In the genomic region with DNA sequence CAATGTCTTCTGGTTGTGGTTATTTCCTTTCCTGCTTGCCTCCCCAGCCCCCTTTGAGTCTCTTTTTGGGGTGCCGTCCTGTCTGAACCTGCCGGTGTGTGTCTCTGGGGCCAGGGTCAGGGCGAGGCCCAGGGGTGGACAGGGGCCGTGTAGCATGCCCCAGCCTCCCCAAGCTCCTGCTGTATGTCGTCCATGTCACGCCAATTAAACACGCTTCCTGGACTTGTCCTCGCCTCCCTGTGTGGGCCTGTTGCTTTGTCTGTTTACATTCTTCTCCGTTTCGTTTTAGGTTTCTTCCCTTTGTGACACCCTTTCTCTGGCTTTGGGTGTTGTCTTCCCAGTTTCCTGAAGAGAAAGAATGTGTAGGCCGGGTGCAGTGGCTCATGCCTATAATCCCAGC, we compare ENCODE assay signal across 24 cellular contexts. TPM values are rescaled to one million over a fixed set of nuclear protein-coding genes. Genes with fewer than 3 reads are reported as not detected.
A peak's percentile ranks its signal among the peaks of the same experiment; 100 is the strongest.
DNase-seq lines count a peak whose midpoint lies in the region; FAIRE-seq and TF ChIP-seq lines count a peak whose summit lies in the region.
"Had no signal": no experiment of that assay in that cellular context is flagged by ENCODE, and none has a peak within 500 bp of the region (broad histone marks: within the 10 kb centered on the region; RNA-seq: fewer than 3 reads in every experiment).

No MANE protein-coding gene starts in this region.

- no peaks in the 10 kb centered on the region for H3K36me3 ChIP-seq in Peyer's patch
- peaks cover 25 to 42% of the 10 kb centered on the region in 2 experiments for H3K36me3 ChIP-seq in mesenchymal stem cell (ENCODE audit: control insufficient read depth in 1 of 2, insufficient read depth in 2 of 2, low read depth in 1 of 2, low read length in 2 of 2)

- no peak overlapping the region for H2BK15ac ChIP-seq in mesenchymal stem cell (ENCODE audit: low read depth, poor library complexity, severe bottlenecking)

- TF ChIP-seq CTCF in Peyer's patch (IDR thresholded peaks at IDR 0.05) (no peak), epithelial cell of esophagus (IDR thresholded peaks at IDR 0.05; ENCODE audit: insufficient read depth, low read depth, low read length, missing control alignments) (no peak), type B pancreatic cell (conservative IDR thresholded peaks at IDR 0.05) (no peak)

- peak overlapping the region; percentile 27 for H4K8ac ChIP-seq in mesenchymal stem cell (ENCODE audit: low read length)

- H3K9me3 Mint-ChIP-seq in type B pancreatic cell: no peaks in the 10 kb centered on the region
- H3K9me3 Mint-ChIP-seq: stimulated activated naive CD8-positive, alpha-beta T cell treated with anti-CD3 and anti-CD28 coated beads, Interleukin-15, Interleukin-2, amounts not matched to agents 100 ng/mL and 50 ng/mL, for 24 hours had no signal

- H3K79me1 ChIP-seq in mesenchymal stem cell (replicated peaks; ENCODE audit: low read length, poor library complexity, severe bottlenecking): peaks cover 15% of the 10 kb centered on the region

- H3K9me3 ChIP-seq in Peyer's patch: no peaks in the 10 kb centered on the region
- H3K9me3 ChIP-seq in mesenchymal stem cell (ENCODE audit: control insufficient read depth, low read length): no peaks in the 10 kb centered on the region

- no peak overlapping the region for H3K9ac ChIP-seq in mesenchymal stem cell (ENCODE audit: low read length)

- DNase-seq in Peyer's patch (no peak), epithelial cell of esophagus (ENCODE audit: low read depth) (peak; percentile 86), mesenchymal stem cell (peak; percentile 64), type B pancreatic cell (ENCODE audit: extremely low spot score, unreplicated experiment) (no peak), NAMALWA (ENCODE audit: low spot score) (no peak), COLO829 (ENCODE audit: low spot score) (no peak), HTR-8/SVneo (ENCODE audit: insufficient read length, low spot score) (no peak), activated T-cell treated with anti-CD3 and anti-CD28 coated beads for 4 hours (no peak)
- DNase-seq: activated CD8-positive, alpha-beta memory T cell treated with anti-CD3 and anti-CD28 coated beads, Interleukin-2, amount 10 ng/mL, durations not matched to agents 7 days and 5 days; activated gamma-delta T cell; amygdala; central memory CD4-positive, alpha-beta T cell; effector CD8-positive, alpha-beta T cell; foreskin fibroblast; GDM1; Karpas-422; left colon; NCI-H2171 treated with DMSO at 0.1 percent for 48 hours; NCI-H774; stimulated activated CD4-positive, alpha-beta T cell treated with anti-CD3 and anti-CD28 coated beads, Interleukin-2, amount 100 ng/mL, for 24 hours; T1000 had no signal

- no peak overlapping the region for H2AK5ac ChIP-seq in mesenchymal stem cell (ENCODE audit: low read length, severe bottlenecking)

- peaks cover 3% of the 10 kb centered on the region for H3K36me3 Mint-ChIP-seq in type B pancreatic cell
- H3K36me3 Mint-ChIP-seq: activated CD8-positive, alpha-beta memory T cell treated with anti-CD3 and anti-CD28 coated beads, Interleukin-2, amount 10 ng/mL, durations not matched to agents 7 days and 5 days had no signal

- no peaks in the 10 kb centered on the region for H3K27me3 Mint-ChIP-seq in type B pancreatic cell
- H3K27me3 Mint-ChIP-seq: activated CD4-positive, alpha-beta T cell treated with anti-CD3 and anti-CD28 coated beads for 36 hours; activated CD8-positive, alpha-beta memory T cell treated with anti-CD3 and anti-CD28 coated beads, Interleukin-2, amount 10 ng/mL, durations not matched to agents 7 days and 5 days; stimulated activated naive CD8-positive, alpha-beta T cell treated with anti-CD3 and anti-CD28 coated beads, Interleukin-15, Interleukin-2, amounts not matched to agents 100 ng/mL and 50 ng/mL, for 24 hours had no signal

- H3K4me3 ChIP-seq in Peyer's patch (no peak overlapping the region), epithelial cell of esophagus (ENCODE audit: low read length) (no peak overlapping the region), mesenchymal stem cell (ENCODE audit: insufficient read depth in 1 of 2, low read depth in 1 of 2, low read length in 2 of 2) (no peak overlapping the region)

- H2BK12ac ChIP-seq in mesenchymal stem cell (ENCODE audit: low read length in 2 of 2): no peak overlapping the region

- H3K4me1 Mint-ChIP-seq in type B pancreatic cell (ENCODE audit: unreplicated experiment): peaks cover 16% of the 10 kb centered on the region

- no peak overlapping the region for H2BK120ac ChIP-seq in mesenchymal stem cell (ENCODE audit: low read depth, low read length)

- H2BK5ac ChIP-seq in mesenchymal stem cell (ENCODE audit: low read depth, low read length, poor library complexity, severe bottlenecking): no peak overlapping the region

- peak overlapping the region; percentile 62 for H3K27ac Mint-ChIP-seq in type B pancreatic cell
- H3K27ac Mint-ChIP-seq: activated CD4-positive, alpha-beta T cell treated with anti-CD3 and anti-CD28 coated beads for 36 hours; activated CD8-positive, alpha-beta memory T cell treated with anti-CD3 and anti-CD28 coated beads, Interleukin-2, amount 10 ng/mL, durations not matched to agents 7 days and 5 days; stimulated activated naive CD8-positive, alpha-beta T cell treated with anti-CD3 and anti-CD28 coated beads, Interleukin-15, Interleukin-2, amounts not matched to agents 100 ng/mL and 50 ng/mL, for 24 hours had no signal

- H4K91ac ChIP-seq in mesenchymal stem cell (ENCODE audit: low read length): peak overlapping the region; percentile 43

- H3K4me1 ChIP-seq in Peyer's patch (peaks cover 0 to 13% (median 0%) of the 10 kb centered on the region in 4 donors), mesenchymal stem cell (ENCODE audit: control insufficient read depth, insufficient read depth, low read depth, low read length) (peaks cover 39% of the 10 kb centered on the region)

- H3K18ac ChIP-seq in mesenchymal stem cell (ENCODE audit: low read depth in 1 of 2, low read length in 2 of 2): peak overlapping the region in 1 of 2 experiments; percentile 3

- no peak overlapping the region for H3K4me3 Mint-ChIP-seq in type B pancreatic cell
- H3K4me3 Mint-ChIP-seq: activated CD4-positive, alpha-beta T cell treated with anti-CD3 and anti-CD28 coated beads for 36 hours; activated CD8-positive, alpha-beta memory T cell treated with anti-CD3 and anti-CD28 coated beads, Interleukin-2, amount 10 ng/mL, durations not matched to agents 7 days and 5 days; stimulated activated naive CD8-positive, alpha-beta T cell treated with anti-CD3 and anti-CD28 coated beads, Interleukin-15, Interleukin-2, amounts not matched to agents 100 ng/mL and 50 ng/mL, for 24 hours had no signal

- H2AFZ ChIP-seq in mesenchymal stem cell (ENCODE audit: low read depth, low read length): no peak overlapping the region

- H3K14ac ChIP-seq in mesenchymal stem cell (ENCODE audit: low read length in 2 of 2): no peak overlapping the region

- no peak for TF ChIP-seq POLR2A in Peyer's patch (IDR thresholded peaks at IDR 0.05)

- no peak for FAIRE-seq in HTR-8/SVneo (lab: Jason Lieb, UNC)
- FAIRE-seq: D721Med had no signal

- 53% methylated on average over 11 of the region's 11 CpGs for WGBS in mesenchymal stem cell

- H3K23ac ChIP-seq in mesenchymal stem cell (ENCODE audit: low read length in 2 of 2): no peak overlapping the region

- H3K27me3 ChIP-seq in Peyer's patch (no peaks in the 10 kb centered on the region), mesenchymal stem cell (ENCODE audit: control insufficient read depth in 1 of 2, insufficient read depth in 1 of 2, low read length in 2 of 2) (no peaks in the 10 kb centered on the region)

- H3K4ac ChIP-seq in mesenchymal stem cell (ENCODE audit: low read depth in 1 of 2, low read length in 2 of 2): no peak overlapping the region

- H3K27ac ChIP-seq in Peyer's patch: peak overlapping the region in 3 of 4 donors; percentile 35 to 54 (median 38)
- H3K27ac ChIP-seq in mesenchymal stem cell (ENCODE audit: low read length, poor library complexity, severe bottlenecking): no peak overlapping the region

- H3K4me2 ChIP-seq in mesenchymal stem cell (ENCODE audit: low read length, poor library complexity, severe bottlenecking): no peak overlapping the region

RNA-seq across cellular contexts. Expression of a gene that starts 28.5 kb away (rescaled TPM):
- total RNA-seq in Peyer's patch (10 to 100 TPM; 24.8 to 61.7 (median 36.1) TPM), type B pancreatic cell (ENCODE audit: low replicate concordance) (0.12 and 0.86 TPM in 2 replicates)
- polyA plus RNA-seq in mesenchymal stem cell (2013, experiment 1 of 2): 0.06 TPM
- polyA plus RNA-seq in mesenchymal stem cell (2013, experiment 2 of 2): 0.10 TPM
- total RNA-seq: activated CD8-positive, alpha-beta memory T cell treated with anti-CD3 and anti-CD28 coated beads, Interleukin-2, amount 10 ng/mL, durations not matched to agents 7 days and 5 days had no signal

Comparison
In these comparisons a context has a peak if more than half of its experiments do, and no peak if none do; other contexts are left out.
1. DNase-seq: peak in epithelial cell of esophagus (single experiment) and mesenchymal stem cell (single experiment); none in Peyer's patch (0 of 3), type B pancreatic cell (single experiment), NAMALWA (single experiment), COLO829 (single experiment), HTR-8/SVneo (single experiment) and activated T-cell treated with anti-CD3 and anti-CD28 coated beads for 4 hours (single experiment).
2. RNA of a gene that starts 28.5 kb away (total RNA-seq): 24.8 to 61.7 TPM in Peyer's patch; 0.12 to 0.86 TPM in type B pancreatic cell; every median in the first group is over 10 times any median in the second.